In the genomic region with DNA sequence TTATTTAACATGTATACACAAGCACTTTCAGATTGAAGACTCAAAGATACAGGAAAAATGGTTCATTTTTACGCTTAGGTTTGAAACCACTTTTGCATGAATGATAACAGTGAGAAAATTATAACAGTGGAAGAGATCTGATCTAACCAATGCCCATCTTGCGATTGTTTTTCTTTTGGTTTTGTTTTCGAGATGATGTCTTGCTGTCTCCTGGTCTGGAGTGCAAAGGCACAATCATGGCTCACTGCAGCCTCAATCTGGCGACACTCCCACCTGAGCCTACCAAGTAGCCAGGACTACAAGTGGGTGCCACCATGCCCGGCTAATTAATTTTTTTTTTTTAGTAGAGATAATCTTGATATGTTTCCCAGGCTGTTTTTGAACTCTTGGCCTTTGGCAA, we compare ENCODE assay signal across 35 cellular contexts. TPM values are rescaled to one million over a fixed set of nuclear protein-coding genes. Genes with fewer than 3 reads are reported as not detected.
"Had no signal": no experiment of that assay in that cellular context is flagged by ENCODE, and none has a peak within 500 bp of the region (broad histone marks: within the 10 kb centered on the region; RNA-seq: fewer than 3 reads in every experiment).

No MANE protein-coding gene starts in this region.

- H3K36me3 ChIP-seq: brain microvascular endothelial cell had no signal

- H3K27ac ChIP-seq: brain microvascular endothelial cell, VCaP had no signal

- H3K9me3 Mint-ChIP-seq: activated B cell treated with CpG ODN at 0.5 μM for 24 hours; activated CD8-positive, alpha-beta T cell treated with anti-CD3 and anti-CD28 coated beads for 36 hours; activated naive CD8-positive, alpha-beta T cell treated with anti-CD3 and anti-CD28 coated beads for 36 hours; activated T-cell treated with anti-CD3 and anti-CD28 coated beads, Interleukin-2, amount 50 U/mL, for 4 hours; activated T-helper 1 cell treated with anti-CD3 and anti-CD28 coated beads, Interleukin-12 subunit alpha, Interleukin-12 subunit beta, Interleukin-2, Interleukin-4 antibody, amounts not matched to agents 30 ng/mL and 10 ng/mL and 1 ng/mL, durations not matched to agents 14 hours and 24 hours and 36 hours had no signal

- H3K27me3 Mint-ChIP-seq: activated CD8-positive, alpha-beta T cell treated with anti-CD3 and anti-CD28 coated beads for 36 hours; activated naive CD4-positive, alpha-beta T cell treated with anti-CD3 and anti-CD28 coated beads, Interleukin-2, amount 10 ng/mL, durations not matched to agents 7 days and 5 days; activated naive CD8-positive, alpha-beta T cell treated with anti-CD3 and anti-CD28 coated beads for 36 hours had no signal

- DNase-seq: activated B cell treated with CpG ODN at 0.5 μM for 24 hours; activated CD4-positive, alpha-beta T cell treated with anti-CD3 and anti-CD28 coated beads for 4 hours; activated CD4-positive, alpha-beta T cell treated with anti-CD3 and anti-CD28 coated beads, Interleukin-2, amount 50 U/mL, for 4 hours; activated CD4-positive, CD25-positive, alpha-beta regulatory T cell treated with anti-CD3 and anti-CD28 coated beads, Interleukin-2, amount 50 U/mL, for 72 hours; activated CD8-positive, alpha-beta memory T cell treated with anti-CD3 and anti-CD28 coated beads, Interleukin-2, amount 50 U/mL, for 4 hours; activated CD8-positive, alpha-beta T cell treated with anti-CD3 and anti-CD28 coated beads for 36 hours; activated gamma-delta T cell treated with Interleukin-2 at 50 U/mL for 16 hours; activated naive CD4-positive, alpha-beta T cell treated with anti-CD3 and anti-CD28 coated beads, Interleukin-2, amount 10 ng/mL, durations not matched to agents 7 days and 5 days; activated naive CD8-positive, alpha-beta T cell treated with anti-CD3 and anti-CD28 coated beads for 36 hours; activated T-cell treated with anti-CD3 and anti-CD28 coated beads for 4 hours; activated T-cell treated with anti-CD3 and anti-CD28 coated beads, Interleukin-2, amount 50 U/mL, for 4 hours; amniotic stem cell; aorta; brain microvascular endothelial cell; central memory CD4-positive, alpha-beta T cell; NCI-H1092 treated with DMSO at 0.1 percent for 48 hours; NCI-H1417; NCI-H146; NCI-H187; NCI-H2029 treated with DMSO at 0.1 percent for 48 hours; NCI-H2107; NCI-H2171; NCI-H510A; NCI-H526; NCI-H748 treated with DMSO at 0.1 percent for 48 hours; Right ventricle myocardium superior; SW 1271; T-helper 1 cell; T-helper 9 cell had no signal

- H3K27ac Mint-ChIP-seq: activated B cell treated with CpG ODN at 0.5 μM for 24 hours; activated CD8-positive, alpha-beta T cell treated with anti-CD3 and anti-CD28 coated beads for 36 hours; activated naive CD4-positive, alpha-beta T cell treated with anti-CD3 and anti-CD28 coated beads, Interleukin-2, amount 10 ng/mL, durations not matched to agents 7 days and 5 days; activated naive CD8-positive, alpha-beta T cell treated with anti-CD3 and anti-CD28 coated beads for 36 hours; activated T-helper 1 cell treated with anti-CD3 and anti-CD28 coated beads, Interleukin-12 subunit alpha, Interleukin-12 subunit beta, Interleukin-2, Interleukin-4 antibody, amounts not matched to agents 30 ng/mL and 10 ng/mL and 1 ng/mL, durations not matched to agents 14 hours and 24 hours and 36 hours had no signal

- FAIRE-seq: colon had no signal

- ATAC-seq: activated CD8-positive, alpha-beta T cell treated with anti-CD3 and anti-CD28 coated beads for 36 hours; activated T-cell treated with anti-CD3 and anti-CD28 coated beads, Interleukin-2, amount 50 U/mL, for 4 hours had no signal

- H3K36me3 Mint-ChIP-seq: activated naive CD8-positive, alpha-beta T cell treated with anti-CD3 and anti-CD28 coated beads for 36 hours had no signal

- H3K4me3 Mint-ChIP-seq: activated B cell treated with CpG ODN at 0.5 μM for 24 hours; activated CD8-positive, alpha-beta T cell treated with anti-CD3 and anti-CD28 coated beads for 36 hours; activated naive CD4-positive, alpha-beta T cell treated with anti-CD3 and anti-CD28 coated beads, Interleukin-2, amount 10 ng/mL, durations not matched to agents 7 days and 5 days; activated naive CD8-positive, alpha-beta T cell treated with anti-CD3 and anti-CD28 coated beads for 36 hours; activated T-cell treated with anti-CD3 and anti-CD28 coated beads, Interleukin-2, amount 50 U/mL, for 4 hours; activated T-helper 1 cell treated with anti-CD3 and anti-CD28 coated beads, Interleukin-12 subunit alpha, Interleukin-12 subunit beta, Interleukin-2, Interleukin-4 antibody, amounts not matched to agents 30 ng/mL and 10 ng/mL and 1 ng/mL, durations not matched to agents 14 hours and 24 hours and 36 hours had no signal

- H3K27me3 ChIP-seq: brain microvascular endothelial cell had no signal

RNA-seq across cellular contexts. Expression of a gene that starts 35.3 kb away (rescaled TPM):
- total RNA-seq: activated B cell treated with CpG ODN at 0.5 μM for 24 hours; activated CD8-positive, alpha-beta T cell treated with anti-CD3 and anti-CD28 coated beads for 36 hours; activated naive CD8-positive, alpha-beta T cell treated with anti-CD3 and anti-CD28 coated beads for 36 hours; activated T-cell treated with anti-CD3 and anti-CD28 coated beads, Interleukin-2, amount 50 U/mL, for 4 hours; activated T-helper 1 cell treated with anti-CD3 and anti-CD28 coated beads, Interleukin-12 subunit alpha, Interleukin-12 subunit beta, Interleukin-2, Interleukin-4 antibody, amounts not matched to agents 30 ng/mL and 10 ng/mL and 1 ng/mL, durations not matched to agents 14 hours and 24 hours and 36 hours; aorta; cerebellum; LHCN-M2; OCI-LY7; Right ventricle myocardium superior had no signal
- polyA plus RNA-seq: aorta had no signal

RNA-seq across cellular contexts. Expression of a gene that starts 51.5 kb away (rescaled TPM):
- total RNA-seq: aorta, Right ventricle myocardium superior had no signal
- polyA plus RNA-seq: aorta had no signal

RNA-seq across cellular contexts. Expression of a gene that starts 52.1 kb away (rescaled TPM):
- total RNA-seq: activated B cell treated with CpG ODN at 0.5 μM for 24 hours; activated CD8-positive, alpha-beta T cell treated with anti-CD3 and anti-CD28 coated beads for 36 hours; activated naive CD8-positive, alpha-beta T cell treated with anti-CD3 and anti-CD28 coated beads for 36 hours; activated T-cell treated with anti-CD3 and anti-CD28 coated beads, Interleukin-2, amount 50 U/mL, for 4 hours; activated T-helper 1 cell treated with anti-CD3 and anti-CD28 coated beads, Interleukin-12 subunit alpha, Interleukin-12 subunit beta, Interleukin-2, Interleukin-4 antibody, amounts not matched to agents 30 ng/mL and 10 ng/mL and 1 ng/mL, durations not matched to agents 14 hours and 24 hours and 36 hours; aorta; cerebellum; LHCN-M2; OCI-LY7; Right ventricle myocardium superior had no signal
- polyA plus RNA-seq: aorta had no signal
